Comparison of ENCODE assay signal across 6 cellular contexts in the genomic region with DNA sequence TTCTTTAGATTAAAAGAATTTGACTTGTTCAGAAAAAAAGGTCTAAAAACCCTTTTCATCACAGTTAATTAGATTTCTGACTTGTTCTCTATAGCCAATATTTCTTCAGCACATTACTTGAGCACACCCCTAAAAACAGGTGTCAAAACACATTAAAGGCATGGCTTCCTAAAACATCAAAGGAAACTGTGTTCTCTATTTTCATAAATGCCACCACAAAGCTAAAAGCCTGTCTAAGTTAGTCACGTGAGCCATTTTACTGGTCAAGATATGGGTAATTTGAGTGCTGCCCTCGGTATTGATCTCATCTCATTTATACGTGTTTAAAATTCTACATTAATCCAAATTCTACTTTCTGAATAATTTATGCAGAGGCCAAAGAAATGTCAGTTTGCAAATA.
"Had no signal": no experiment of that assay in that cellular context is flagged by ENCODE, and none has a peak within 500 bp of the region (broad histone marks: within the 10 kb centered on the region; RNA-seq: fewer than 3 reads in every experiment).

No MANE protein-coding gene starts in this region.

- H3K27ac ChIP-seq: GM23248 had no signal

- H3K4me3 ChIP-seq: GM23248 had no signal

- ATAC-seq: HepG2 had no signal

- DNase-seq: GM23248, GOT3, H9, HCEC 1CT, KG1 had no signal

- FAIRE-seq: HepG2 had no signal

- H3K9ac ChIP-seq: GM23248 had no signal

- H2AFZ ChIP-seq: GM23248 had no signal
